Comparison of ENCODE assay signal across 14 cellular contexts in the genomic region with DNA sequence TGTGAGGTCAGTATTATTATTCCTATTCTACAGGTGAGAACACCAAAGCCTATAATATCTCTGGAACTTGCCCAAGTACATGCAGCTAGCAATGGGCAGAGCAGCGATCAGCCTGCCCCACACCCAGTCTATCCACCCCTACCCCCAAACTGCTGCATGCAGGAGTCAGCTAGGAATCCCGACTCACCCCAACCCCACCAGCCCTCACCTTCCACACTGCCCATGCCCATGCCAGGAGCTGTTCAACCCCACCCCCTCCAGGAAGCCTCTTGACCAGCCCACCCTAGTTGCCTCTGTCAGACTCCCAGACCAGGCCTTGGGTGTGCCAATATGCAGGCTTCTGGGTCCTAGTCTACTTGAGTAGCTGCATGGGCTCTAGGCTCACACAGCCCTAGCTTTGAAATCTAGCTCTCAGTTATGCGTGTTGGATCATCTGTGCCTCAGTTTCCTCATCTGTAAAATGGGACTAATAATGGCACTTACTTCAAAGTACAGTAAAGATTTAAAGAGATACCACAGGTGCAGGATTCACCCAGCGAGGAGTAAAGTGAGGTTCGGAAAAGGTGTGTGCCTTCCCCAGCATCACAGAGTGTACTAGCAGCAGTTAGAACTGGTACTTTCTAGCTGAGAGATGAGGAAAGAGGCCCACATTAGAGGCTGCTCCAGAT.
DNase-seq lines count a peak whose midpoint lies in the region; ATAC-seq and TF ChIP-seq lines count a peak whose summit lies in the region.
"Had no signal": no experiment of that assay in that cellular context is flagged by ENCODE, and none has a peak within 500 bp of the region (broad histone marks: within the 10 kb centered on the region; RNA-seq: fewer than 3 reads in every experiment).

No MANE protein-coding gene starts in this region.

- H3K9me3 ChIP-seq in spleen = peaks cover 3 to 34% (median 27%) of the 10 kb centered on the region in 8 donors
- H3K9me3 ChIP-seq: BE2C had no signal

- CTCF ChIA-PET in Calu3 (lab: Charles Lee) (interaction anchor here (1.4 to 2.4 kb wide), 3 partner anchors 13 to 175 kb away, joined by 5 to 9 read pairs (median 6); no protein-coding TSS in a partner anchor), GM10248 (lab: Yijun Ruan, JAX) (interaction anchor here (0.7 to 1.5 kb wide), 5 partner anchors 12 to 176 kb away, joined by 3 read pairs; no protein-coding TSS in a partner anchor)

- H3K4me1 Mint-ChIP-seq in Calu3 (ENCODE audit: low read depth, unreplicated experiment) = peaks cover 32% of the 10 kb centered on the region

- POLR2A ChIA-PET in GM10248 (lab: Yijun Ruan, JAX) = no interaction called here

- H3K27ac ChIP-seq in spleen = no peak overlapping the region

- no peaks in the 10 kb centered on the region for H3K36me3 ChIP-seq in spleen
- H3K36me3 ChIP-seq: BE2C had no signal

- BruUV-seq in Calu3 (replicated peaks; lab: Mats Ljungman, UMichigan) = no TSS peak

- no peaks in the 10 kb centered on the region for H3K4me1 ChIP-seq in spleen

- H3K27me3 ChIP-seq in spleen (replicated peaks in 1 of 7) = no peaks in the 10 kb centered on the region
- H3K27me3 ChIP-seq: BE2C had no signal

- TF ChIP-seq CTCF in Calu3 (IDR thresholded peaks at IDR 0.05; ENCODE audit: unreplicated experiment) (no peak), spleen (IDR thresholded peaks at IDR 0.05 in 8 of 11, conservative IDR thresholded peaks at IDR 0.05 in 3 of 11) (no peak), GM10248 (IDR thresholded peaks at IDR 0.05; ENCODE audit: control extremely low read depth, extremely low read depth, low read depth, missing control alignments) (no peak)

- ATAC-seq in esophagus mucosa = peak; percentile 7
- no peak for ATAC-seq in GM21423 (IDR thresholded peaks at IDR 0.05; ENCODE audit: unreplicated experiment)
- ATAC-seq: CD8-positive, alpha-beta T cell had no signal

- no peak overlapping the region for H3K4me3 Mint-ChIP-seq in Calu3 (ENCODE audit: low read depth, unreplicated experiment)
- H3K4me3 Mint-ChIP-seq: CD8-positive, alpha-beta T cell; HFFc6 had no signal

- intact Hi-C loops in Calu3 (cut with micrococcal nuclease; ENCODE audit: unreplicated experiment) = no loop called here
- intact Hi-C loops in spleen (cut with DNase I; ENCODE audit: low total_unique reads) = no loop called here

- TF ChIP-seq POLR2A in spleen (IDR thresholded peaks at IDR 0.05) = no peak

- no peak for DNase-seq in Calu3
- DNase-seq in Daoy (ENCODE audit: low read depth) = peak; percentile 0
- DNase-seq in spleen = peak; percentile 44
- DNase-seq in GM10248 (ENCODE audit: extremely low spot score) = no peak
- DNase-seq in SKM-1 (lab: John Stamatoyannopoulos, UW; ENCODE audit: unreplicated experiment) = no peak
- DNase-seq: CD8-positive, alpha-beta T cell; HFFc6; KBM-7; NCI-H1048; NCI-H187; NCI-H446 had no signal

- H3K4me3 ChIP-seq in spleen = no peak overlapping the region

- peak overlapping the region; percentile 41 for H3K27ac Mint-ChIP-seq in Calu3 (ENCODE audit: unreplicated experiment)
- H3K27ac Mint-ChIP-seq: CD8-positive, alpha-beta T cell; HFFc6 had no signal

- H3K27me3 Mint-ChIP-seq in Calu3 (ENCODE audit: unreplicated experiment) = no peaks in the 10 kb centered on the region

- 88 to 98% (median 91%) methylated on average over 5 of the region's 5 CpGs for WGBS in spleen, 5 donors

- peaks cover 10% of the 10 kb centered on the region for H3K9me3 Mint-ChIP-seq in Calu3 (ENCODE audit: low read depth, unreplicated experiment)

- no peaks in the 10 kb centered on the region for H3K36me3 Mint-ChIP-seq in Calu3 (ENCODE audit: insufficient read depth, unreplicated experiment)
- H3K36me3 Mint-ChIP-seq: CD8-positive, alpha-beta T cell had no signal

Comparison
In these comparisons a context has a peak if more than half of its experiments do, and no peak if none do; other contexts are left out.
1. DNase-seq: peak in Daoy (single experiment) and spleen (single experiment); none in Calu3 (single experiment), GM10248 (single experiment) and SKM-1 (single experiment).